ENCODE assay signal across 1 cellular context in genomic region chr2:148643998-148644884, GRCh38.
TF ChIP-seq lines count a peak whose summit lies in the region.

EPC2 (plus strand) TSS chr2:148644751; CDS start chr2:148645018, 267 bp downstream.

TF ChIP-seq in K562, 482 proteins besides CTCF, POLR2A, EP300 and RAD21 (continued from another document and continues in another):
- TF ChIP-seq STAT5A (IDR thresholded peaks at IDR 0.05; ENCODE audit: borderline replicate concordance, low read length) (no peak), PYGO2 (tag; IDR thresholded peaks at IDR 0.05) (no peak), SPI1 (IDR thresholded peaks at IDR 0.05; ENCODE audit: borderline replicate concordance, low read depth, low read length) (0 out of 2 replicates have a peak, but pooled peaks have one; percentile 29), DMBX1 (CRISPR knock-in tag; IDR thresholded peaks at IDR 0.05; ENCODE audit: borderline replicate concordance) (peak; percentile 20; the same call in 1 of the 2 replicates), PHTF2 (CRISPR knock-in tag; IDR thresholded peaks at IDR 0.05) (no peak), PRMT5 (CRISPR knock-in tag; IDR thresholded peaks at IDR 0.05) (no peak), HNRNPL (IDR thresholded peaks at IDR 0.05; ENCODE audit: low read depth, low read length) (peak; percentile 89), ZNF695 (CRISPR knock-in tag; IDR thresholded peaks at IDR 0.05) (no peak), NFE2 (IDR thresholded peaks at IDR 0.05; ENCODE audit: low read depth) (0 out of 2 replicates have a peak, but pooled peaks have one; percentile 2), NFATC3 (IDR thresholded peaks at IDR 0.05) (no peak), ZBTB33 (CRISPR knock-in tag; IDR thresholded peaks at IDR 0.05) (peak; percentile 38; the same call in 1 of the 2 replicates), ZNF280A (IDR thresholded peaks at IDR 0.05; ENCODE audit: low read depth, partially characterized antibody) (no peak), SNRNP70 (optimal IDR thresholded peaks at IDR 0.05; ENCODE audit: low read depth, low read length) (no peak), SLC30A9 (CRISPR knock-in tag; IDR thresholded peaks at IDR 0.05) (no peak), CHAMP1 (IDR thresholded peaks at IDR 0.05) (no peak), FOXP1 (CRISPR knock-in tag; IDR thresholded peaks at IDR 0.05) (peak; percentile 69; the same call in 1 of the 2 replicates), XRCC3 (IDR thresholded peaks at IDR 0.05) (no peak), USF2 (CRISPR knock-in tag; IDR thresholded peaks at IDR 0.05) (no peak), MLLT1 (IDR thresholded peaks at IDR 0.05) (no peak), NCOA2 (IDR thresholded peaks at IDR 0.05; ENCODE audit: partially characterized antibody in 2 of 2) (no peak), JUND (IDR thresholded peaks at IDR 0.05; ENCODE audit: borderline replicate concordance, low read depth, low read length) (0 out of 2 replicates have a peak, but pooled peaks have one; percentile 18), JUND (tag; IDR thresholded peaks at IDR 0.05; ENCODE audit: borderline replicate concordance, low read depth, low read length) (no peak), ILK (tag; IDR thresholded peaks at IDR 0.05; ENCODE audit: borderline replicate concordance, low read depth) (no peak), KLF13 (tag; IDR thresholded peaks at IDR 0.05; ENCODE audit: borderline replicate concordance, low read depth) (0 out of 2 replicates have a peak, but pooled peaks have one; percentile 66), TBP (optimal IDR thresholded peaks at IDR 0.05; ENCODE audit: low read depth, low read length) (peak; percentile 89), TRIM28 (IDR thresholded peaks at IDR 0.05) (no peak), ZBTB26 (CRISPR knock-in tag; IDR thresholded peaks at IDR 0.05) (peak; percentile 54; the same call in 1 of the 2 replicates), HSF4 (CRISPR knock-in tag; IDR thresholded peaks at IDR 0.05; ENCODE audit: borderline replicate concordance) (no peak), FOXA1 (IDR thresholded peaks at IDR 0.05; ENCODE audit: borderline replicate concordance) (no peak), MCM5 (IDR thresholded peaks at IDR 0.05; ENCODE audit: low read depth) (no peak), ASH1L (IDR thresholded peaks at IDR 0.05; ENCODE audit: borderline replicate concordance, low read depth, partially characterized antibody) (peak; percentile 39), OTX1 (CRISPR knock-in tag; IDR thresholded peaks at IDR 0.05) (0 out of 2 replicates have a peak, but pooled peaks have one; percentile 28), MTF1 (CRISPR knock-in tag; IDR thresholded peaks at IDR 0.05; ENCODE audit: borderline replicate concordance) (no peak), CHCHD3 (CRISPR knock-in tag; IDR thresholded peaks at IDR 0.05) (no peak), ZBTB5 (IDR thresholded peaks at IDR 0.05) (no peak), EP400 (IDR thresholded peaks at IDR 0.05) (peak; percentile 77; the same call in 1 of the 2 replicates), MTA1 (IDR thresholded peaks at IDR 0.05; ENCODE audit: borderline replicate concordance) (no peak), ZNF436 (CRISPR knock-in tag; IDR thresholded peaks at IDR 0.05) (no peak), HDAC1 (IDR thresholded peaks at IDR 0.05) (peak in 1 of 2 experiments; percentile 75; a peak in 2 of 4 replicates), ZBTB11 (CRISPR knock-in tag; IDR thresholded peaks at IDR 0.05) (peak in 2 of 3 experiments; percentile 30 to 80; a peak in 2 of 6 replicates), NCOR1 (IDR thresholded peaks at IDR 0.05) (no peak), RFX1 (IDR thresholded peaks at IDR 0.05) (no peak), THRB (CRISPR knock-in tag; conservative IDR thresholded peaks at IDR 0.05) (peak; percentile 49; the same call in 1 of the 2 replicates), CBX5 (IDR thresholded peaks at IDR 0.05; ENCODE audit: borderline replicate concordance, low read depth) (peak; percentile 31), ZBTB34 (CRISPR knock-in tag; IDR thresholded peaks at IDR 0.05) (no peak)
